Comparison of ENCODE assay signal across 27 cellular contexts in the genomic region with DNA sequence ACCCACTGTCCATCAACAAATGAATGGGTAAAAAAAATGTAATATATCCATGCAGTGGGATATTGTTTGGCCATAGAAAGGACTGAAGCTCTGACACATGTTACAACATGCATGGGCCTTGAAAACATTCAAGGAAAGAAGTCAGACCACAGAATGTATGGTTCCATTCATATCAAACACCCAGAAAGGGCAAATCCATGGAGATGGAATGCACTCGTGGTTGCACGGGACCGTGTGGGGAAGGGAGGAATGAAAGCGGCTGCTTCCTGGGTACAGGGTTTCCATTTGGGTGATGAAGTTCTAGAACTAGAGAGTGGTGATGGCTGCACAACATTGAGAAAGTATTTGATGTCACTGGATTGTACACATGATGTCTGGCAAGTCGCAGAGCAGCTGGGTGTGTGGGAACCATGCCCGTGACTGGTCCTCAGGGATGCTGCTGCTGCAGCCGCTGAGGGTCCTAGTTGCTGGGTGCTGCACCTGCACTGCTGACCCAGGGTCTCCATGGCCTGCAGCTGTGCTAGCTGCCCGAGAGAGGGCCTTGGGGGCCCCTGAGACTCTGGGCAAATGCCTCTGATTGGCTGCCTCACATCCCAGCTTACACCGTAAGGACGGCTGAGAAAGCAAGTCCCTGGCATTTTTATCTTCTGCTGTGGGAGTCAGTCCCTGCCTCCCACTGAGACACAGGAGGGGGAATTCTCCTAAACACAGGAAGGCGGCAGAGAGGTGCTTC.
DNase-seq lines count a peak whose midpoint lies in the region; TF ChIP-seq lines count a peak whose summit lies in the region.
"Had no signal": no experiment of that assay in that cellular context is flagged by ENCODE, and none has a peak within 500 bp of the region (broad histone marks: within the 10 kb centered on the region; RNA-seq: fewer than 3 reads in every experiment).

No MANE protein-coding gene starts in this region.

- peak overlapping the region; percentile 33 for H2AFZ ChIP-seq in mammary epithelial cell (ENCODE audit: low read depth, low read length)

- dilution Hi-C loops in mammary epithelial cell (cut with HindIII; ENCODE audit: low sequenced_read_pairs): no loop called here

- H3K27ac ChIP-seq in mammary epithelial cell (ENCODE audit: insufficient read depth, low read depth, low read length): no peak overlapping the region
- H3K27ac ChIP-seq: esophagus squamous epithelium, ovary, right atrium auricular region, upper lobe of left lung had no signal

- H3K9me3 Mint-ChIP-seq in MCF 10A (ENCODE audit: unreplicated experiment) (no peaks in the 10 kb centered on the region), osteocyte (ENCODE audit: unreplicated experiment) (no peaks in the 10 kb centered on the region)
- H3K9me3 Mint-ChIP-seq: activated naive CD4-positive, alpha-beta T cell treated with anti-CD3 and anti-CD28 coated beads, Interleukin-2, amount 10 ng/mL, durations not matched to agents 7 days and 5 days had no signal

- H3K4me1 ChIP-seq in mammary epithelial cell (ENCODE audit: insufficient read depth, low read length): peaks cover 9% of the 10 kb centered on the region
- H3K4me1 ChIP-seq: BE2C, upper lobe of left lung had no signal

- no peaks in the 10 kb centered on the region for H3K27me3 ChIP-seq in mammary epithelial cell (ENCODE audit: insufficient read depth, low read length)
- H3K27me3 ChIP-seq: BE2C, esophagus squamous epithelium, ovary, right atrium auricular region, upper lobe of left lung had no signal

- H3K27me3 Mint-ChIP-seq in MCF 10A (ENCODE audit: insufficient read depth, unreplicated experiment): no peaks in the 10 kb centered on the region
- no peaks in the 10 kb centered on the region for H3K27me3 Mint-ChIP-seq in osteocyte (ENCODE audit: unreplicated experiment)

- in situ Hi-C loops in mammary epithelial cell (cut with MboI; ENCODE audit: low sequenced_read_pairs in 2 of 2): no loop called here

- peak overlapping the region; percentile 10 for H3K4me2 ChIP-seq in mammary epithelial cell (ENCODE audit: insufficient read depth, low read depth, low read length)

- peaks cover 6% of the 10 kb centered on the region for H3K36me3 Mint-ChIP-seq in MCF 10A (ENCODE audit: insufficient read depth, unreplicated experiment)
- no peaks in the 10 kb centered on the region for H3K36me3 Mint-ChIP-seq in osteocyte (ENCODE audit: unreplicated experiment)
- H3K36me3 Mint-ChIP-seq: activated naive CD4-positive, alpha-beta T cell treated with anti-CD3 and anti-CD28 coated beads, Interleukin-2, amount 10 ng/mL, durations not matched to agents 7 days and 5 days had no signal

- H3K9me3 ChIP-seq in mammary epithelial cell (replicated peaks; ENCODE audit: insufficient read depth, low read length): no peaks in the 10 kb centered on the region
- H3K9me3 ChIP-seq: BE2C, esophagus squamous epithelium, ovary, right atrium auricular region, upper lobe of left lung had no signal

- no peaks in the 10 kb centered on the region for H3K79me2 ChIP-seq in mammary epithelial cell (ENCODE audit: insufficient read depth, low read length)

- peak; percentile 80 for DNase-seq in mammary epithelial cell
- no peak for DNase-seq in MCF 10A (ENCODE audit: unreplicated experiment)
- peak; percentile 41 for DNase-seq in SK-N-DZ (ENCODE audit: low spot score)
- DNase-seq in epithelial cell of esophagus (ENCODE audit: low read depth): peak; percentile 19
- DNase-seq in osteocyte (ENCODE audit: extremely low spot score, unreplicated experiment): peak; percentile 73
- no peak for DNase-seq in activated CD4-positive, alpha-beta T cell treated with anti-CD3 and anti-CD28 coated beads for 1 hour
- DNase-seq in DMS79 (lab: John Stamatoyannopoulos, UW): no peak
- DNase-seq in midbrain (lab: John Stamatoyannopoulos, UW): no peak
- DNase-seq: activated naive CD4-positive, alpha-beta T cell treated with anti-CD3 and anti-CD28 coated beads, Interleukin-2, amount 10 ng/mL, durations not matched to agents 7 days and 5 days; activated T-cell treated with anti-CD3 and anti-CD28 coated beads, Interleukin-2, amount 50 U/mL, for 48 hours; anterior cingulate cortex; BE2C; cerebellar nuclear complex; esophagus squamous epithelium; H7; left cardiac atrium; mesenchymal stem cell; naive B cell; NCI-H1048; NCI-H2029; ovary; SHP77 treated with DMSO at 0.1 percent for 48 hours; stimulated activated CD8-positive, alpha-beta memory T cell treated with anti-CD3 and anti-CD28 coated beads, Interleukin-4, amount 100 ng/mL, for 48 hours; T-helper 1 cell; upper lobe of left lung had no signal

- CTCF ChIA-PET in mammary epithelial cell (lab: Charles Lee; ENCODE audit: low non-redundant PET) (no interaction called here), MCF 10A (lab: Yijun Ruan, JAX) (interaction anchor here (0.6 kb wide), 2 partner anchors 179 to 336 kb away, joined by 3 read pairs; no protein-coding TSS in a partner anchor)

- 59% methylated on average over 9 of the region's 11 CpGs for WGBS in mammary epithelial cell (ENCODE audit: low coverage, missing lambda C conversion rate)

- no peaks in the 10 kb centered on the region for H3K36me3 ChIP-seq in mammary epithelial cell (ENCODE audit: insufficient read depth, low read length)
- H3K36me3 ChIP-seq: BE2C, esophagus squamous epithelium, ovary, right atrium auricular region, upper lobe of left lung had no signal

- H3K4me3 ChIP-seq in mammary epithelial cell (replicated peaks in 1 of 3; ENCODE audit: insufficient read depth in 1 of 3, low read depth in 2 of 3, low read length in 3 of 3): no peak overlapping the region
- H3K4me3 ChIP-seq in epithelial cell of esophagus (ENCODE audit: low read length): no peak overlapping the region
- H3K4me3 ChIP-seq: esophagus squamous epithelium, ovary, right atrium auricular region, upper lobe of left lung had no signal

- TF ChIP-seq CTCF in mammary epithelial cell (conservative IDR thresholded peaks at IDR 0.05 in 1 of 2, IDR thresholded peaks at IDR 0.05 in 1 of 2; ENCODE audit: extremely low read depth in 1 of 2, insufficient read depth in 1 of 2, low read depth in 1 of 2, low read length in 2 of 2) (no peak), MCF 10A (IDR thresholded peaks at IDR 0.05; ENCODE audit: unreplicated experiment) (no peak), epithelial cell of esophagus (IDR thresholded peaks at IDR 0.05; ENCODE audit: insufficient read depth, low read depth, low read length, missing control alignments) (no peak), osteocyte (IDR thresholded peaks at IDR 0.05) (no peak)

- no peak overlapping the region for H3K27ac Mint-ChIP-seq in MCF 10A (ENCODE audit: low read depth, unreplicated experiment)
- H3K27ac Mint-ChIP-seq in osteocyte (ENCODE audit: unreplicated experiment): no peak overlapping the region
- H3K27ac Mint-ChIP-seq: activated naive CD4-positive, alpha-beta T cell treated with anti-CD3 and anti-CD28 coated beads, Interleukin-2, amount 10 ng/mL, durations not matched to agents 7 days and 5 days; IgD-negative memory B cell had no signal

- H3K4me1 Mint-ChIP-seq in MCF 10A (ENCODE audit: insufficient read depth, unreplicated experiment) (no peaks in the 10 kb centered on the region), osteocyte (ENCODE audit: unreplicated experiment) (no peaks in the 10 kb centered on the region)

- BruUV-seq in mammary epithelial cell (replicated peaks; lab: Mats Ljungman, UMichigan): no TSS peak
- no TSS peak for BruUV-seq in MCF 10A (replicated peaks; lab: Mats Ljungman, UMichigan)

- no peaks in the 10 kb centered on the region for H4K20me1 ChIP-seq in mammary epithelial cell (ENCODE audit: insufficient read depth, low read length)

- no peak overlapping the region for H3K9ac ChIP-seq in mammary epithelial cell (ENCODE audit: insufficient read depth, low read length)

- POLR2A ChIA-PET in MCF 10A (lab: Yijun Ruan, JAX): no interaction called here

- intact Hi-C loops in mammary epithelial cell (cut with micrococcal nuclease) (no loop called here), MCF 10A (cut with micrococcal nuclease) (no loop called here)

- H3K4me3 Mint-ChIP-seq in MCF 10A (ENCODE audit: unreplicated experiment): no peak overlapping the region
- no peak overlapping the region for H3K4me3 Mint-ChIP-seq in osteocyte (ENCODE audit: unreplicated experiment)
- H3K4me3 Mint-ChIP-seq: activated naive CD4-positive, alpha-beta T cell treated with anti-CD3 and anti-CD28 coated beads, Interleukin-2, amount 10 ng/mL, durations not matched to agents 7 days and 5 days; IgD-negative memory B cell; naive B cell had no signal

Comparison
In these comparisons a context has a peak if more than half of its experiments do, and no peak if none do; other contexts are left out.
1. DNase-seq: peak in mammary epithelial cell (single experiment), SK-N-DZ (single experiment), epithelial cell of esophagus (single experiment) and osteocyte (single experiment); none in MCF 10A (single experiment), activated CD4-positive, alpha-beta T cell treated with anti-CD3 and anti-CD28 coated beads for 1 hour (single experiment), DMS79 (single experiment) and midbrain (single experiment).